ENCODE assay signal across 10 cellular contexts in the genomic region with DNA sequence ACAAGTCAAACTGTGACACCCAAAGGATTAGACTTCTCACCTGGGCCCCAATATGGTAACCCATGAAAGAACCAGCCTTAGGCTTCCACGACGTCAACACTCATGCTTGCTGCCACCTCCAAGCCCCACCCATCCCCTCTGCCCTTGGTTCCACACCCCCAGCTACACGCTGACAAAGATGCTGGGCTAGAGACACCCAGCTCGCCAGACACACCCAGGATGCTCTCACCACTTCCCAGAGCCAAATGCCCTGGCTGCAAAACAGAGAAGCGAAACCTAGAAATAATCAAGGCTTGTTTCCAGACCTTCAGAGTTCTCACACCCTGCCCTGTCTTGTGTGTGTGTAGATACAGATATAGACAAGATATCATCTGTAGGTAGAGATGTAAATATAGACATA. TPM values are rescaled to one million over a fixed set of nuclear protein-coding genes. Genes with fewer than 3 reads are reported as not detected.
DNase-seq lines count a peak whose midpoint lies in the region; ATAC-seq, FAIRE-seq and TF ChIP-seq lines count a peak whose summit lies in the region.
"Had no signal": no experiment of that assay in that cellular context is flagged by ENCODE, and none has a peak within 500 bp of the region (broad histone marks: within the 10 kb centered on the region; RNA-seq: fewer than 3 reads in every experiment).

No MANE protein-coding gene starts in this region.

- POLR2A ChIA-PET in GM10248 (lab: Yijun Ruan, JAX) = no interaction called here
- POLR2A ChIA-PET in activated CD4-positive, alpha-beta memory T cell treated with anti-CD3 and anti-CD28 coated beads, Interleukin-2, amount 10 ng/mL, durations not matched to agents 7 days and 5 days (lab: Charles Lee) = interaction anchor here (0.9 to 1.2 kb wide), 6 partner anchors 13 to 130 kb away, joined by 3 to 8 read pairs (median 4); a partner anchor contains a TSS

- H3K27ac Mint-ChIP-seq in activated CD4-positive, alpha-beta memory T cell treated with anti-CD3 and anti-CD28 coated beads, Interleukin-2, amount 10 ng/mL, durations not matched to agents 7 days and 5 days = peak overlapping the region; percentile 94

- no peak overlapping the region for H2BK120ac ChIP-seq in mesenchymal stem cell (ENCODE audit: low read depth, low read length)

- H3K27ac ChIP-seq in mesenchymal stem cell (ENCODE audit: low read length, poor library complexity, severe bottlenecking) = no peak overlapping the region
- no peak overlapping the region for H3K27ac ChIP-seq in small intestine (ENCODE audit: low read depth in 1 of 2, low read length in 1 of 2)
- H3K27ac ChIP-seq: SJSA1 had no signal

- H3K23ac ChIP-seq in mesenchymal stem cell (ENCODE audit: low read length in 2 of 2) = no peak overlapping the region

- H3K4me1 ChIP-seq in mesenchymal stem cell (ENCODE audit: control insufficient read depth, insufficient read depth, low read depth, low read length) = no peaks in the 10 kb centered on the region
- H3K4me1 ChIP-seq in small intestine (ENCODE audit: control insufficient read depth in 2 of 2, insufficient read depth in 1 of 2, low read depth in 1 of 2, low read length in 1 of 2) = no peaks in the 10 kb centered on the region

- TF ChIP-seq CTCF in GM10248 (IDR thresholded peaks at IDR 0.05; ENCODE audit: control extremely low read depth, extremely low read depth, low read depth, missing control alignments) = no peak

- ATAC-seq in HG03175 (IDR thresholded peaks at IDR 0.05; ENCODE audit: unreplicated experiment) = peak; percentile 78

- H3K4me1 Mint-ChIP-seq in activated CD4-positive, alpha-beta memory T cell treated with anti-CD3 and anti-CD28 coated beads, Interleukin-2, amount 10 ng/mL, durations not matched to agents 7 days and 5 days = peaks cover 45% of the 10 kb centered on the region

- H3K14ac ChIP-seq in mesenchymal stem cell (ENCODE audit: low read length in 2 of 2) = no peak overlapping the region

- no peak overlapping the region for H4K8ac ChIP-seq in mesenchymal stem cell (ENCODE audit: low read length)

- no peak overlapping the region for H3K18ac ChIP-seq in mesenchymal stem cell (ENCODE audit: low read depth in 1 of 2, low read length in 2 of 2)

- H3K4me3 ChIP-seq in mesenchymal stem cell (ENCODE audit: insufficient read depth in 1 of 2, low read depth in 1 of 2, low read length in 2 of 2) (no peak overlapping the region), small intestine (ENCODE audit: low read depth in 1 of 2, low read length in 2 of 2) (no peak overlapping the region)
- H3K4me3 ChIP-seq: SJSA1 had no signal

- no peak overlapping the region for H2AFZ ChIP-seq in mesenchymal stem cell (ENCODE audit: low read depth, low read length)

- peaks cover 6% of the 10 kb centered on the region for H3K36me3 Mint-ChIP-seq in activated CD4-positive, alpha-beta memory T cell treated with anti-CD3 and anti-CD28 coated beads, Interleukin-2, amount 10 ng/mL, durations not matched to agents 7 days and 5 days (ENCODE audit: low read depth)

- H3K4me2 ChIP-seq in mesenchymal stem cell (ENCODE audit: low read length, poor library complexity, severe bottlenecking) = no peak overlapping the region

- no peak overlapping the region for H2BK12ac ChIP-seq in mesenchymal stem cell (ENCODE audit: low read length in 2 of 2)

- 75% methylated on average over 4 of the region's 5 CpGs for WGBS in mesenchymal stem cell
- 60 to 73% (median 66%) methylated on average over 5 of the region's 5 CpGs for WGBS in small intestine, 3 donors

- no peak overlapping the region for H2BK5ac ChIP-seq in mesenchymal stem cell (ENCODE audit: low read depth, low read length, poor library complexity, severe bottlenecking)

- H3K36me3 ChIP-seq in mesenchymal stem cell (ENCODE audit: control insufficient read depth in 1 of 2, insufficient read depth in 2 of 2, low read depth in 1 of 2, low read length in 2 of 2) (no peaks in the 10 kb centered on the region), small intestine (ENCODE audit: control insufficient read depth in 2 of 2, insufficient read depth in 2 of 2, low read length in 2 of 2) (no peaks in the 10 kb centered on the region)
- H3K36me3 ChIP-seq: SJSA1 had no signal

- H2BK15ac ChIP-seq in mesenchymal stem cell (ENCODE audit: low read depth, poor library complexity, severe bottlenecking) = peak overlapping the region; percentile 65

- H2AK5ac ChIP-seq in mesenchymal stem cell (ENCODE audit: low read length, severe bottlenecking) = no peak overlapping the region

- H3K9me3 ChIP-seq in mesenchymal stem cell (ENCODE audit: control insufficient read depth, low read length) = peaks cover 9% of the 10 kb centered on the region
- H3K9me3 ChIP-seq in small intestine (ENCODE audit: control insufficient read depth, low read depth) = no peaks in the 10 kb centered on the region
- H3K9me3 ChIP-seq: SJSA1 had no signal

- H3K27me3 Mint-ChIP-seq in activated CD4-positive, alpha-beta memory T cell treated with anti-CD3 and anti-CD28 coated beads, Interleukin-2, amount 10 ng/mL, durations not matched to agents 7 days and 5 days = peaks cover 2% of the 10 kb centered on the region

- DNase-seq in GM10248 (ENCODE audit: extremely low spot score) (peak; percentile 35), mesenchymal stem cell (no peak), NCI-H1694 (lab: John Stamatoyannopoulos, UW) (no peak), NCI-H2196 treated with DMSO at 0.1 percent for 48 hours (lab: John Stamatoyannopoulos, UW; ENCODE audit: unreplicated experiment) (no peak), small intestine (no peak)
- DNase-seq in activated CD4-positive, alpha-beta memory T cell treated with anti-CD3 and anti-CD28 coated beads, Interleukin-2, amount 10 ng/mL, durations not matched to agents 7 days and 5 days = peak; percentile 88
- DNase-seq: NCI-H345 had no signal

- H3K9ac ChIP-seq in mesenchymal stem cell (ENCODE audit: low read length) = no peak overlapping the region

- peak overlapping the region; percentile 7 for H3K4me3 Mint-ChIP-seq in activated CD4-positive, alpha-beta memory T cell treated with anti-CD3 and anti-CD28 coated beads, Interleukin-2, amount 10 ng/mL, durations not matched to agents 7 days and 5 days

- H3K27me3 ChIP-seq in mesenchymal stem cell (ENCODE audit: control insufficient read depth in 1 of 2, insufficient read depth in 1 of 2, low read length in 2 of 2) (peaks cover 0 to 3% of the 10 kb centered on the region in 2 experiments), small intestine (ENCODE audit: control insufficient read depth in 2 of 2, insufficient read depth in 2 of 2, low read length in 2 of 2) (no peaks in the 10 kb centered on the region)
- H3K27me3 ChIP-seq: SJSA1 had no signal

- no peak overlapping the region for H4K91ac ChIP-seq in mesenchymal stem cell (ENCODE audit: low read length)

- no peak overlapping the region for H3K4ac ChIP-seq in mesenchymal stem cell (ENCODE audit: low read depth in 1 of 2, low read length in 2 of 2)

- no peak for FAIRE-seq in small intestine (lab: Jason Lieb, UNC)
- FAIRE-seq: islet of Langerhans had no signal

- H3K9me3 Mint-ChIP-seq in activated CD4-positive, alpha-beta memory T cell treated with anti-CD3 and anti-CD28 coated beads, Interleukin-2, amount 10 ng/mL, durations not matched to agents 7 days and 5 days = peaks cover 11% of the 10 kb centered on the region

- H3K79me1 ChIP-seq in mesenchymal stem cell (replicated peaks; ENCODE audit: low read length, poor library complexity, severe bottlenecking) = no peaks in the 10 kb centered on the region

- CTCF ChIA-PET in GM10248 (lab: Yijun Ruan, JAX) = interaction anchor here (1.0 kb wide), 1 partner anchor 111 kb away, joined by 3 read pairs; no protein-coding TSS in a partner anchor
- CTCF ChIA-PET in activated CD4-positive, alpha-beta memory T cell treated with anti-CD3 and anti-CD28 coated beads, Interleukin-2, amount 10 ng/mL, durations not matched to agents 7 days and 5 days (lab: Charles Lee) = interaction anchor here (1.2 to 1.3 kb wide), 3 partner anchors 31 to 210 kb away, joined by 3 to 10 read pairs (median 6); no protein-coding TSS in a partner anchor

RNA-seq across cellular contexts. Expression of a gene that starts 26.0 kb away (rescaled TPM):
- total RNA-seq in activated CD4-positive, alpha-beta memory T cell treated with anti-CD3 and anti-CD28 coated beads, Interleukin-2, amount 10 ng/mL, durations not matched to agents 7 days and 5 days = 1 to 10 TPM; 9.0 to 9.5 TPM
- 20.7 TPM for polyA plus RNA-seq in mesenchymal stem cell (2013, experiment 1 of 2)
- 20.1 TPM for polyA plus RNA-seq in mesenchymal stem cell (2013, experiment 2 of 2)
- 10 to 100 TPM in 1 of 3 donors, 1 to 10 TPM in 2; 4.3 to 10.7 (median 7.9) TPM for polyA plus RNA-seq in small intestine

Comparison
In these comparisons a context has a peak if more than half of its experiments do, and no peak if none do; other contexts are left out.
1. DNase-seq: peak in GM10248 (single experiment) and activated CD4-positive, alpha-beta memory T cell treated with anti-CD3 and anti-CD28 coated beads, Interleukin-2, amount 10 ng/mL, durations not matched to agents 7 days and 5 days (single experiment); none in mesenchymal stem cell (single experiment), NCI-H1694 (single experiment), NCI-H2196 treated with DMSO at 0.1 percent for 48 hours (single experiment) and small intestine (single experiment).